In genomic region chrX:121052122-121052521, GRCh38 we compare ENCODE assay signal across 22 cellular contexts. TPM values are rescaled to one million over a fixed set of nuclear protein-coding genes. Genes with fewer than 3 reads are reported as not detected.
DNase-seq lines count a peak whose midpoint lies in the region; ATAC-seq, FAIRE-seq and TF ChIP-seq lines count a peak whose summit lies in the region.
"Had no signal": no experiment of that assay in that cellular context is flagged by ENCODE, and none has a peak within 500 bp of the region (broad histone marks: within the 10 kb centered on the region; RNA-seq: fewer than 3 reads in every experiment).

No MANE protein-coding gene starts in this region.

- ATAC-seq in HG03571 (IDR thresholded peaks at IDR 0.05; ENCODE audit: unreplicated experiment) = no peak

- DNase-seq in Daoy (ENCODE audit: low read depth) = peak; percentile 29
- DNase-seq in H54 (ENCODE audit: insufficient read length, low spot score) = peak; percentile 15
- peak; percentile 5 for DNase-seq in SK-MEL-5 (ENCODE audit: low read depth, low spot score)
- peak; percentile 33 for DNase-seq in fibroblast of mammary gland (ENCODE audit: low read depth)
- DNase-seq in DMS79 (lab: John Stamatoyannopoulos, UW) = no peak
- no peak for DNase-seq in G401 (ENCODE audit: low spot score)
- DNase-seq: CD4-positive, CD25-positive, alpha-beta regulatory T cell; DMS153; GF-D8; NCI-H1092; NCI-H1417 treated with DMSO at 0.1 percent for 48 hours; NCI-H1694 treated with DMSO at 0.1 percent for 48 hours; NCI-H2081; NCI-H2227 treated with DMSO at 0.1 percent for 48 hours; NCI-H510A; NCI-H774; RPMI8226; SHP77 had no signal

- TF ChIP-seq CTCF in fibroblast of mammary gland (conservative IDR thresholded peaks at IDR 0.05; ENCODE audit: control insufficient read depth, insufficient read depth, low read depth, low read length) = no peak

- FAIRE-seq in H54 (lab: Jason Lieb, UNC) = no peak
- FAIRE-seq: A204.1, GM12891 had no signal

- in situ Hi-C loops in SK-MEL-5 (cut with HindIII; ENCODE audit: low pct_unique_long_range_greater_than_20kb, low sequenced_read_pairs) = no loop called here
- in situ Hi-C loops in G401 (cut with HindIII; ENCODE audit: low sequenced_read_pairs) = no loop called here

- TF ChIP-seq POLR2A in H54 (IDR thresholded peaks at IDR 0.05; ENCODE audit: low read depth, low read length) = no peak

- H3K4me3 ChIP-seq in fibroblast of mammary gland (ENCODE audit: control insufficient read depth, low read depth, low read length) = no peak overlapping the region
- H3K4me3 ChIP-seq: BLaER1 had no signal

RNA-seq across cellular contexts. Expression of gene GLUD2, which starts 4.7 kb away (rescaled TPM):
- 0.51 and 2.6 TPM in 2 replicates for total RNA-seq in Daoy (2014; rRNA removed; shearing (Covaris generic))
- 16.8 and 19.9 TPM in 2 replicates for total RNA-seq in SK-MEL-5 (2014; rRNA removed; shearing (Covaris generic))
- polyA plus RNA-seq in SK-MEL-5 (2015; cell fraction: cytosol; rRNA removed) = 13.4 and 17.1 TPM in 2 replicates
- polyA plus RNA-seq in SK-MEL-5 (2015; cell fraction: nucleus; rRNA removed) = 7.9 and 12.1 TPM in 2 replicates
- total RNA-seq in G401 (2014; rRNA removed; shearing (Covaris generic)) = 1.4 and 1.7 TPM in 2 replicates

Comparison
In these comparisons a context has a peak if more than half of its experiments do, and no peak if none do; other contexts are left out.
1. DNase-seq: peak in Daoy (single experiment), H54 (single experiment), SK-MEL-5 (single experiment) and fibroblast of mammary gland (single experiment); none in DMS79 (single experiment) and G401 (single experiment).